8 cellular contexts compared by ENCODE assay signal in genomic region chr12:62210422-62210821, GRCh38. TPM values are rescaled to one million over a fixed set of nuclear protein-coding genes. Genes with fewer than 3 reads are reported as not detected.
DNase-seq lines count a peak whose midpoint lies in the region; ATAC-seq and TF ChIP-seq lines count a peak whose summit lies in the region.

No MANE protein-coding gene starts in this region.

- no TSS peak for BruUV-seq in mammary epithelial cell (replicated peaks; lab: Mats Ljungman, UMichigan)

- no peaks in the 10 kb centered on the region for H3K36me3 ChIP-seq in CD4-positive, alpha-beta memory T cell (ENCODE audit: insufficient read depth, low read length)
- H3K36me3 ChIP-seq in mammary epithelial cell (ENCODE audit: insufficient read depth, low read length) (no peaks in the 10 kb centered on the region), lung (ENCODE audit: control insufficient read depth in 2 of 2, insufficient read depth in 2 of 2, low read length in 2 of 2) (no peaks in the 10 kb centered on the region)

- DNase-seq in CD4-positive, alpha-beta memory T cell: peak in 4 of 5 donors; percentile 19 to 34 (median 29)
- DNase-seq in SK-N-DZ (ENCODE audit: low spot score) (peak; percentile 59), mammary epithelial cell (no peak), lung (ENCODE audit: low spot score) (no peak), ureter (ENCODE audit: low spot score) (peak; percentile 57), NCI-H187 (lab: John Stamatoyannopoulos, UW) (no peak)

- POLR2A ChIA-PET in CD4-positive, alpha-beta memory T cell (lab: Charles Lee; ENCODE audit: partially characterized antibody): interaction anchor here (2.7 kb wide), 1 partner anchor 49 kb away, joined by 7 read pairs; the partner anchor contains the start of gene USP15

- H3K4me2 ChIP-seq in mammary epithelial cell (ENCODE audit: insufficient read depth, low read depth, low read length): no peak overlapping the region

- no peaks in the 10 kb centered on the region for H3K27me3 ChIP-seq in CD4-positive, alpha-beta memory T cell (ENCODE audit: insufficient read depth, low read length)
- no peaks in the 10 kb centered on the region for H3K27me3 ChIP-seq in mammary epithelial cell (ENCODE audit: insufficient read depth, low read length)
- H3K27me3 ChIP-seq in lung (ENCODE audit: control insufficient read depth, insufficient read depth): no peaks in the 10 kb centered on the region

- TF ChIP-seq CTCF in mammary epithelial cell (conservative IDR thresholded peaks at IDR 0.05 in 1 of 2, IDR thresholded peaks at IDR 0.05 in 1 of 2; ENCODE audit: extremely low read depth in 1 of 2, insufficient read depth in 1 of 2, low read depth in 1 of 2, low read length in 2 of 2) (peak; percentile 90 to 91), lung (IDR thresholded peaks at IDR 0.05; ENCODE audit: control extremely low read depth, extremely low read depth) (peak; percentile 55)

- intact Hi-C loops in CD4-positive, alpha-beta memory T cell (cut with micrococcal nuclease): loop anchor here (1.0 kb wide), 1 partner anchor 49 kb away; no protein-coding TSS in a partner anchor
- intact Hi-C loops in mammary epithelial cell (cut with micrococcal nuclease): loop anchor here (5.0 kb wide), 1 partner anchor 42 kb away; no protein-coding TSS in a partner anchor

- H2AFZ ChIP-seq in mammary epithelial cell (ENCODE audit: low read depth, low read length): no peak overlapping the region

- CTCF ChIA-PET in CD4-positive, alpha-beta memory T cell (lab: Charles Lee; ENCODE audit: partially characterized antibody): interaction anchor here (0.6 to 2.4 kb wide), 12 partner anchors 9 to 237 kb away, joined by 3 to 13 read pairs (median 4); partner anchors contain the start of gene USP15
- CTCF ChIA-PET in mammary epithelial cell (lab: Charles Lee; ENCODE audit: low non-redundant PET): interaction anchor here (0.5 to 0.6 kb wide), 3 partner anchors 49 to 662 kb away, joined by 3 to 23 read pairs (median 3); no protein-coding TSS in a partner anchor

- peaks cover 0 to 5% (median 2%) of the 10 kb centered on the region in 8 donors for H3K9me3 Mint-ChIP-seq in CD4-positive, alpha-beta memory T cell

- H3K4me1 ChIP-seq in CD4-positive, alpha-beta memory T cell (ENCODE audit: insufficient read depth, low read length): peaks cover 11% of the 10 kb centered on the region
- H3K4me1 ChIP-seq in mammary epithelial cell (ENCODE audit: insufficient read depth, low read length): peaks cover 6% of the 10 kb centered on the region
- H3K4me1 ChIP-seq in lung (ENCODE audit: control insufficient read depth in 2 of 2, insufficient read depth in 2 of 2, low read length in 2 of 2): no peaks in the 10 kb centered on the region

- in situ Hi-C loops in mammary epithelial cell (cut with MboI; ENCODE audit: low sequenced_read_pairs in 2 of 2): no loop called here

- H3K79me2 ChIP-seq in mammary epithelial cell (ENCODE audit: insufficient read depth, low read length): no peaks in the 10 kb centered on the region

- peaks cover 0 to 18% (median 6%) of the 10 kb centered on the region in 4 donors for H3K4me1 Mint-ChIP-seq in CD4-positive, alpha-beta memory T cell

- no peaks in the 10 kb centered on the region for H3K9me3 ChIP-seq in CD4-positive, alpha-beta memory T cell (ENCODE audit: control insufficient read depth in 1 of 2, low read length in 2 of 2)
- no peaks in the 10 kb centered on the region for H3K9me3 ChIP-seq in mammary epithelial cell (replicated peaks; ENCODE audit: insufficient read depth, low read length)
- peaks cover 0 to 3% of the 10 kb centered on the region in 2 donors for H3K9me3 ChIP-seq in lung (ENCODE audit: control insufficient read depth in 2 of 2, insufficient read depth in 1 of 2, low read length in 1 of 2)

- H3K36me3 Mint-ChIP-seq in CD4-positive, alpha-beta memory T cell: no peaks in the 10 kb centered on the region

- no peak overlapping the region for H3K4me3 ChIP-seq in CD4-positive, alpha-beta memory T cell (ENCODE audit: low read length in 2 of 2)
- H3K4me3 ChIP-seq in mammary epithelial cell (replicated peaks in 1 of 3; ENCODE audit: insufficient read depth in 1 of 3, low read depth in 2 of 3, low read length in 3 of 3) (no peak overlapping the region), lung (no peak overlapping the region)

- no peak overlapping the region for H3K9ac ChIP-seq in mammary epithelial cell (ENCODE audit: insufficient read depth, low read length)

- WGBS in mammary epithelial cell (ENCODE audit: low coverage, missing lambda C conversion rate): 30% methylated on average over 7 of the region's 7 CpGs
- 30 to 32% methylated on average over 7 of the region's 7 CpGs for WGBS in lung, 2 donors

- H3K27me3 Mint-ChIP-seq in CD4-positive, alpha-beta memory T cell: peaks cover 9 to 10% of the 10 kb centered on the region in 2 donors

- no peak overlapping the region for H3K4me3 Mint-ChIP-seq in CD4-positive, alpha-beta memory T cell

- ATAC-seq in GM18867 (IDR thresholded peaks at IDR 0.05; ENCODE audit: unreplicated experiment) (peak; percentile 82), HG03342 (IDR thresholded peaks at IDR 0.05; ENCODE audit: unreplicated experiment) (peak; percentile 92), lung (ENCODE audit: insufficient read depth, low FRiP score) (no peak)

- dilution Hi-C loops in mammary epithelial cell (cut with HindIII; ENCODE audit: low sequenced_read_pairs): no loop called here

- no peak overlapping the region for H3K27ac ChIP-seq in CD4-positive, alpha-beta memory T cell (ENCODE audit: low read depth, low read length)
- H3K27ac ChIP-seq in mammary epithelial cell (ENCODE audit: insufficient read depth, low read depth, low read length): no peak overlapping the region
- no peak overlapping the region for H3K27ac ChIP-seq in lung (ENCODE audit: low read depth in 1 of 2, low read length in 1 of 2)

- no peaks in the 10 kb centered on the region for H4K20me1 ChIP-seq in mammary epithelial cell (ENCODE audit: insufficient read depth, low read length)

- peak overlapping the region in 1 of 7 donors; percentile 33 for H3K27ac Mint-ChIP-seq in CD4-positive, alpha-beta memory T cell

RNA-seq across cellular contexts. Expression of gene USP15, which starts 49.8 kb away (rescaled TPM):
- 100 to 1,000 TPM; 150 to 156 TPM for total RNA-seq in CD4-positive, alpha-beta memory T cell
- 10 to 100 TPM; 79.1 to 87.4 TPM for polyA plus RNA-seq in CD4-positive, alpha-beta memory T cell
- polyA plus RNA-seq in SK-N-DZ (2014; cell fraction: cytosol; rRNA removed): 29.3 TPM in 2 replicates
- 117 and 121 TPM in 2 replicates for polyA plus RNA-seq in SK-N-DZ (2014; cell fraction: nucleus; rRNA removed)
- total RNA-seq in mammary epithelial cell: 10 to 100 TPM; 59.2 to 62.0 TPM
- polyA plus RNA-seq in mammary epithelial cell: 35.3 TPM
- polyA minus RNA-seq in mammary epithelial cell: 21.1 TPM
- total RNA-seq in lung: 100 to 1,000 TPM in 1 of 2 donors, 10 to 100 TPM in 1; 77.2 to 143 TPM
- 10 to 100 TPM; 62.0 to 88.0 TPM for polyA plus RNA-seq in lung
- total RNA-seq in ureter: 91.1 TPM

Comparison
In these comparisons a context has a peak if more than half of its experiments do, and no peak if none do; other contexts are left out.
1. DNase-seq: peak in CD4-positive, alpha-beta memory T cell (4 of 5), SK-N-DZ (single experiment) and ureter (single experiment); none in mammary epithelial cell (single experiment), lung (single experiment) and NCI-H187 (0 of 2).